Comparison of ENCODE assay signal across 17 cellular contexts in the genomic region with DNA sequence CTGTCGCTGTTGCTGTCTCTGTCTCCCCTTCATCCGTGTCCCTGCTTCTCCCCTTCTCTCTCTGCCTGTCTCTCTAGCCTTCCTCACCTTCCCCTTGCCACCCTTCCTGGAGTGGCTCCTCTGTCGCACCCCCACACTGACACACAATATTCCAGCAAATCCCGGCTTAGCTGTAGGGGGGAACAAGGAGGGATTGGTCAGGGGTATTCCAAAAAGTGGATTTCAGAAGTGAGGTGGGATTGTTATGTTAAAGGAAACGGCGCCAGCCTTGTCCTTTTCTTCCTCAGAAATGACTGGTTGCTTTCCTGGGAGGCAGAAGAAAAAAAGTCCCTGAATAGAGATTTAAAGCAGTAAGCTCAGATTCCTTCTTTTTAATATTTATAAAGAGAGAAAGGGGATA.
A peak's percentile ranks its signal among the peaks of the same experiment; 100 is the strongest.
DNase-seq lines count a peak whose midpoint lies in the region; ATAC-seq and TF ChIP-seq lines count a peak whose summit lies in the region.
"Had no signal": no experiment of that assay in that cellular context is flagged by ENCODE, and none has a peak within 500 bp of the region (broad histone marks: within the 10 kb centered on the region; RNA-seq: fewer than 3 reads in every experiment).

No MANE protein-coding gene starts in this region.

- H3K27ac Mint-ChIP-seq in GM23338 (no peak overlapping the region), Calu3 (ENCODE audit: unreplicated experiment) (no peak overlapping the region), mesothelial cell of epicardium (no peak overlapping the region)
- H3K27ac Mint-ChIP-seq: activated CD4-positive, alpha-beta T cell treated with anti-CD3 and anti-CD28 coated beads for 36 hours had no signal

- H3K4me1 Mint-ChIP-seq in GM23338 (peaks cover 31% of the 10 kb centered on the region), Calu3 (ENCODE audit: low read depth, unreplicated experiment) (peaks cover 8% of the 10 kb centered on the region), mesothelial cell of epicardium (no peaks in the 10 kb centered on the region)

- peak overlapping the region; percentile 88 for H2AFZ ChIP-seq in GM23338

- H3K27me3 Mint-ChIP-seq in GM23338 (ENCODE audit: insufficient read depth, low read depth, poor library complexity) = peaks cover 10% of the 10 kb centered on the region
- peaks cover 32% of the 10 kb centered on the region for H3K27me3 Mint-ChIP-seq in Calu3 (ENCODE audit: unreplicated experiment)
- H3K27me3 Mint-ChIP-seq in mesothelial cell of epicardium (ENCODE audit: low read depth) = peaks cover 29% of the 10 kb centered on the region

- intact Hi-C loops in Calu3 (cut with micrococcal nuclease; ENCODE audit: unreplicated experiment) = no loop called here

- no peaks in the 10 kb centered on the region for H3F3A ChIP-seq in GM23338 (replicated peaks; ENCODE audit: low read depth)

- peak overlapping the region; percentile 36 for H3K4me3 ChIP-seq in GM23338
- no peak overlapping the region for H3K4me3 ChIP-seq in skeletal muscle satellite cell (ENCODE audit: low read length)
- H3K4me3 ChIP-seq: K562, Peyer's patch had no signal

- DNase-seq in GM23338 (ENCODE audit: low spot score) (peak; percentile 32), islet precursor cell (peak; percentile 37), Calu3 (no peak), SKM-1 treated with dmso at 0.1 percent for 144 hours (lab: John Stamatoyannopoulos, UW; ENCODE audit: unreplicated experiment) (no peak), mesothelial cell of epicardium (ENCODE audit: low spot score in 2 of 2, unreplicated experiment in 2 of 2) (no peak)
- DNase-seq: activated CD4-positive, alpha-beta T cell treated with anti-CD3 and anti-CD28 coated beads for 36 hours; DMS79; effector memory CD4-positive, alpha-beta T cell; foreskin keratinocyte; NCI-H1417 treated with DMSO at 0.1 percent for 48 hours; NCI-H510A treated with DMSO at 0.1 percent for 48 hours had no signal

- ATAC-seq in GM23338 (peak; percentile 63), HG03439 (IDR thresholded peaks at IDR 0.05; ENCODE audit: unreplicated experiment) (no peak)
- ATAC-seq: activated CD4-positive, alpha-beta T cell treated with anti-CD3 and anti-CD28 coated beads for 36 hours; foreskin keratinocyte; K562 had no signal

- BruUV-seq in Calu3 (replicated peaks; lab: Mats Ljungman, UMichigan) = no TSS peak

- H3K9me3 Mint-ChIP-seq in GM23338 (no peaks in the 10 kb centered on the region), Calu3 (ENCODE audit: low read depth, unreplicated experiment) (no peaks in the 10 kb centered on the region), mesothelial cell of epicardium (peaks cover 18% of the 10 kb centered on the region)

- H3K9me3 ChIP-seq in skeletal muscle satellite cell (replicated peaks; ENCODE audit: low read length) = no peaks in the 10 kb centered on the region

- CTCF ChIA-PET in Calu3 (lab: Charles Lee) = no interaction called here

- no peaks in the 10 kb centered on the region for H3K36me3 ChIP-seq in GM23338 (ENCODE audit: insufficient read depth)
- no peaks in the 10 kb centered on the region for H3K36me3 ChIP-seq in skeletal muscle satellite cell (ENCODE audit: insufficient read depth, low read length)
- H3K36me3 ChIP-seq: Peyer's patch had no signal

- no peaks in the 10 kb centered on the region for H3K36me3 Mint-ChIP-seq in GM23338 (ENCODE audit: low read depth)
- no peaks in the 10 kb centered on the region for H3K36me3 Mint-ChIP-seq in Calu3 (ENCODE audit: insufficient read depth, unreplicated experiment)
- H3K36me3 Mint-ChIP-seq in mesothelial cell of epicardium = no peaks in the 10 kb centered on the region

- H3K27ac ChIP-seq in GM23338 (ENCODE audit: low read depth) = peak overlapping the region; percentile 12; the same call in 1 of the 2 replicates
- H3K27ac ChIP-seq in angular gyrus (ENCODE audit: low read depth, low read length) = peak overlapping the region; percentile 94
- H3K27ac ChIP-seq: foreskin keratinocyte had no signal

- TF ChIP-seq CTCF in GM23338 (conservative IDR thresholded peaks at IDR 0.05; ENCODE audit: low read depth in 2 of 2) (no peak), Calu3 (IDR thresholded peaks at IDR 0.05; ENCODE audit: unreplicated experiment) (no peak), mesothelial cell of epicardium (IDR thresholded peaks at IDR 0.05; ENCODE audit: unreplicated experiment) (no peak)

- H3K9ac ChIP-seq in skeletal muscle satellite cell (ENCODE audit: low read depth, low read length) = peak overlapping the region; percentile 71

- H3K4me3 Mint-ChIP-seq in GM23338 (peak overlapping the region; percentile 1; the same call in 1 of the 3 replicates), Calu3 (ENCODE audit: low read depth, unreplicated experiment) (no peak overlapping the region), mesothelial cell of epicardium (no peak overlapping the region)
- H3K4me3 Mint-ChIP-seq: activated CD4-positive, alpha-beta T cell treated with anti-CD3 and anti-CD28 coated beads for 36 hours; nephron had no signal

- H3K4me1 ChIP-seq in GM23338 (ENCODE audit: insufficient read depth) (peaks cover 18% of the 10 kb centered on the region), skeletal muscle satellite cell (ENCODE audit: control insufficient read depth, insufficient read depth, low read length) (peaks cover 69% of the 10 kb centered on the region)

- H3K27me3 ChIP-seq in GM23338 (ENCODE audit: insufficient read depth) (no peaks in the 10 kb centered on the region), skeletal muscle satellite cell (ENCODE audit: control insufficient read depth, insufficient read depth, low read length) (no peaks in the 10 kb centered on the region)
- H3K27me3 ChIP-seq: foreskin keratinocyte, Peyer's patch had no signal

- H3K79me2 ChIP-seq in GM23338 (replicated peaks; ENCODE audit: insufficient read depth) = no peaks in the 10 kb centered on the region

- no peaks in the 10 kb centered on the region for H4K20me1 ChIP-seq in GM23338 (replicated peaks; ENCODE audit: insufficient read depth)

- no peaks in the 10 kb centered on the region for H3K9me2 ChIP-seq in GM23338 (ENCODE audit: insufficient read depth)

- H3K4me2 ChIP-seq in GM23338 (peak overlapping the region; percentile 70), skeletal muscle satellite cell (ENCODE audit: low read length) (no peak overlapping the region)

TF ChIP-seq in GM23338, 12 proteins besides CTCF, POLR2A, EP300 and RAD21:
- TF ChIP-seq EZH2 (IDR thresholded peaks at IDR 0.05; ENCODE audit: low read depth, unreplicated experiment) = no peak
- no peak for TF ChIP-seq JUNB (IDR thresholded peaks at IDR 0.05; ENCODE audit: unreplicated experiment)
- no peak for TF ChIP-seq NANOG (IDR thresholded peaks at IDR 0.05; ENCODE audit: borderline replicate concordance)

Comparison
In these comparisons a context has a peak if more than half of its experiments do, and no peak if none do; other contexts are left out.
1. DNase-seq: peak in GM23338 (single experiment) and islet precursor cell (single experiment); none in Calu3 (single experiment), SKM-1 treated with dmso at 0.1 percent for 144 hours (single experiment) and mesothelial cell of epicardium (0 of 2).